In genomic region chr19:3210347-3211017, GRCh38 we compare ENCODE assay signal across 8 cellular contexts. TPM values are rescaled to one million over a fixed set of nuclear protein-coding genes. Genes with fewer than 3 reads are reported as not detected.
DNase-seq lines count a peak whose midpoint lies in the region; ATAC-seq and TF ChIP-seq lines count a peak whose summit lies in the region.

No MANE protein-coding gene starts in this region.

- 42% methylated on average over 20 of the region's 20 CpGs for WGBS in prostate gland

- CTCF ChIA-PET in A673 (lab: Charles Lee): interaction anchor here (0.6 kb wide), 1 partner anchor 253 kb away, joined by 5 read pairs; no protein-coding TSS in a partner anchor

- DNase-seq in A673 (ENCODE audit: low spot score) (peak; percentile 50), RWPE2 (ENCODE audit: low spot score) (peak; percentile 45), Right ventricle myocardium superior (peak; percentile 78), prostate gland (ENCODE audit: low spot score) (no peak)
- peak; percentile 89 for DNase-seq in activated effector memory CD4-positive, alpha-beta T cell treated with anti-CD3 and anti-CD28 coated beads, Interleukin-2, amount 50 U/mL, for 16 hours
- peak; percentile 43 to 70 for DNase-seq in stimulated activated CD4-positive, alpha-beta T cell treated with anti-CD3 and anti-CD28 coated beads, Interleukin-12 subunit alpha, Interleukin-12 subunit beta, amount 100 ng/mL, for 24 hours (ENCODE audit: low read depth in 2 of 2)

- TF ChIP-seq POLR2A in GM19099 (IDR thresholded peaks at IDR 0.05; ENCODE audit: extremely low read depth, insufficient read length, low read depth): peak; percentile 21
- TF ChIP-seq POLR2A in prostate gland (IDR thresholded peaks at IDR 0.05): no peak

- no TSS peak for BruUV-seq in A673 (replicated peaks; lab: Mats Ljungman, UMichigan)

- POLR2A ChIA-PET in A673 (lab: Charles Lee; ENCODE audit: low non-redundant PET): no interaction called here

- H3K9me3 ChIP-seq in A673 (ENCODE audit: low read depth, low read length, poor library complexity, severe bottlenecking) (no peaks in the 10 kb centered on the region), RWPE2 (ENCODE audit: severe bottlenecking) (no peaks in the 10 kb centered on the region), prostate gland (no peaks in the 10 kb centered on the region)

- ATAC-seq in RWPE2 (ENCODE audit: low read depth) (peak; percentile 69), Right ventricle myocardium superior (ENCODE audit: poor library complexity) (peak; percentile 69), GM21360 (IDR thresholded peaks at IDR 0.05; ENCODE audit: unreplicated experiment) (no peak)

- no peak overlapping the region for H3K4me3 ChIP-seq in A673 (ENCODE audit: low read depth, low read length, poor library complexity, severe bottlenecking)
- H3K4me3 ChIP-seq in RWPE2 (ENCODE audit: severe bottlenecking): no peak overlapping the region
- no peak overlapping the region for H3K4me3 ChIP-seq in prostate gland

- intact Hi-C loops in A673 (cut with micrococcal nuclease; ENCODE audit: unreplicated experiment) (no loop called here), Right ventricle myocardium superior (cut with DNase I) (no loop called here), prostate gland (cut with DNase I) (no loop called here)

- H3K4me1 ChIP-seq in A673 (ENCODE audit: insufficient read depth, low read length, poor library complexity, severe bottlenecking) (no peaks in the 10 kb centered on the region), RWPE2 (ENCODE audit: insufficient read depth, poor library complexity, severe bottlenecking) (no peaks in the 10 kb centered on the region), prostate gland (replicated peaks) (no peaks in the 10 kb centered on the region)

- H3K27ac ChIP-seq in A673 (ENCODE audit: low read depth, low read length, poor library complexity, severe bottlenecking) (no peak overlapping the region), RWPE2 (ENCODE audit: poor library complexity, severe bottlenecking) (no peak overlapping the region), prostate gland (no peak overlapping the region)

- H3K27me3 ChIP-seq in A673 (replicated peaks; ENCODE audit: insufficient read depth, low read depth, low read length, poor library complexity) (no peaks in the 10 kb centered on the region), RWPE2 (ENCODE audit: insufficient read depth, poor library complexity, severe bottlenecking) (no peaks in the 10 kb centered on the region), prostate gland (replicated peaks; ENCODE audit: insufficient read depth) (no peaks in the 10 kb centered on the region)

- TF ChIP-seq CTCF in A673 (conservative IDR thresholded peaks at IDR 0.05; ENCODE audit: low read depth, low read length) (peak; percentile 72), RWPE2 (IDR thresholded peaks at IDR 0.05; ENCODE audit: poor library complexity, severe bottlenecking) (peak; percentile 64), prostate gland (IDR thresholded peaks at IDR 0.05) (peak in 1 of 4 experiments; percentile 53)

- peaks cover 24% of the 10 kb centered on the region for H3K36me3 ChIP-seq in A673 (ENCODE audit: insufficient read depth, low read length, poor library complexity, severe bottlenecking)
- peaks cover 18% of the 10 kb centered on the region for H3K36me3 ChIP-seq in RWPE2 (ENCODE audit: low read depth)
- H3K36me3 ChIP-seq in prostate gland: peaks cover 3 to 19% of the 10 kb centered on the region in 2 donors

RNA-seq across cellular contexts. Expression of gene CELF5, which starts 14.0 kb away (rescaled TPM):
- total RNA-seq in A673 (2021) (3.1 and 3.7 TPM in 2 replicates), Right ventricle myocardium superior (not detected), prostate gland (under 1 TPM; 0.36 to 0.80 TPM)

RNA-seq across cellular contexts. Expression of gene NCLN, which starts 24.8 kb away (rescaled TPM):
- total RNA-seq in A673 (2021) (104 and 122 TPM in 2 replicates), Right ventricle myocardium superior (24.9 TPM), prostate gland (10 to 100 TPM; 48.6 to 68.5 TPM)

RNA-seq across cellular contexts. Expression of gene S1PR4, which starts 31.9 kb away (rescaled TPM):
- total RNA-seq in A673 (2021) (not detected in 2 replicates), Right ventricle myocardium superior (0.27 TPM), prostate gland (1 to 10 TPM in 1 of 2 donors, under 1 TPM in 1; 0.14 to 1.5 TPM)
